Comparison of ENCODE assay signal across 8 cellular contexts in genomic region chr11:134360050-134360835, GRCh38. TPM values are rescaled to one million over a fixed set of nuclear protein-coding genes. Genes with fewer than 3 reads are reported as not detected.
DNase-seq lines count a peak whose midpoint lies in the region; TF ChIP-seq lines count a peak whose summit lies in the region.

No MANE protein-coding gene starts in this region.

- POLR2A ChIA-PET in HEK293T (lab: Yijun Ruan, JAX), result no interaction called here

- in situ Hi-C loops in G401 (cut with HindIII; ENCODE audit: low sequenced_read_pairs) (no loop called here), T47D (cut with HindIII; ENCODE audit: low pct_unique_long_range_greater_than_20kb, low sequenced_read_pairs) (no loop called here)

- CTCF ChIA-PET in HEK293T (lab: Yijun Ruan, JAX), result interaction anchor here (1.0 kb wide), 1 partner anchor 367 kb away, joined by 3 read pairs; no protein-coding TSS in a partner anchor

- no peak overlapping the region for H3K4me3 ChIP-seq in WI38 (ENCODE audit: low read depth, low read length)

- TF ChIP-seq CTCF in WI38 (IDR thresholded peaks at IDR 0.05; ENCODE audit: low read depth, low read length), result peak; percentile 39

- DNase-seq in G401 (ENCODE audit: low spot score), result peak; percentile 64
- peak; percentile 94 for DNase-seq in HEK293T (ENCODE audit: extremely low spot score)
- peak; percentile 23 for DNase-seq in NCI-H1694 treated with DMSO at 0.1 percent for 48 hours (lab: John Stamatoyannopoulos, UW)
- peak; percentile 96 to 99 for DNase-seq in T47D (ENCODE audit: low read depth in 1 of 2, low spot score in 1 of 2)
- DNase-seq in iris pigment epithelial cell (ENCODE audit: low read depth), result peak; percentile 60
- DNase-seq in stimulated activated CD4-positive, alpha-beta T cell treated with anti-CD3 and anti-CD28 coated beads, Interleukin-15, amount 100 ng/mL, for 48 hours (ENCODE audit: low read depth in 2 of 2), result peak; percentile 58 to 65
- no peak for DNase-seq in T1000 (lab: John Stamatoyannopoulos, UW)

TF ChIP-seq in HEK293T, 16 proteins besides CTCF, POLR2A, EP300 and RAD21:
- peak; percentile 56 for TF ChIP-seq L3MBTL2 (conservative IDR thresholded peaks at IDR 0.05)
- TF ChIP-seq SP1 (IDR thresholded peaks at IDR 0.05), result no peak

RNA-seq across cellular contexts. Expression of gene GLB1L2, which starts 28.5 kb away (rescaled TPM):
- total RNA-seq in G401 (2014; rRNA removed; shearing (Covaris generic)), result 9.8 and 13.0 TPM in 2 replicates

RNA-seq across cellular contexts. Expression of gene B3GAT1, which starts 51.8 kb away (rescaled TPM):
- total RNA-seq in G401 (2014; rRNA removed; shearing (Covaris generic)), result not detected in 2 replicates
